In genomic region chr6:129022011-129022553, GRCh38 we compare ENCODE assay signal across 34 cellular contexts.
"Had no signal": no experiment of that assay in that cellular context is flagged by ENCODE, and none has a peak within 500 bp of the region (broad histone marks: within the 10 kb centered on the region; RNA-seq: fewer than 3 reads in every experiment).

No MANE protein-coding gene starts in this region.

- FAIRE-seq: K562 had no signal

- H3K36me3 Mint-ChIP-seq: activated CD8-positive, alpha-beta memory T cell treated with anti-CD3 and anti-CD28 coated beads, Interleukin-2, amount 10 ng/mL, durations not matched to agents 7 days and 5 days; activated naive CD4-positive, alpha-beta T cell treated with anti-CD3 and anti-CD28 coated beads, Interleukin-2, amount 50 U/mL, for 24 hours; activated naive CD8-positive, alpha-beta T cell treated with anti-CD3 and anti-CD28 coated beads, Interleukin-2, amount 10 ng/mL, durations not matched to agents 7 days and 5 days had no signal

- H3K27me3 ChIP-seq: ascending aorta, body of pancreas, breast epithelium, Peyer's patch had no signal

- H3K4me3 ChIP-seq: ascending aorta, body of pancreas, breast epithelium, K562, Peyer's patch had no signal

- H3K9me3 Mint-ChIP-seq: activated CD4-positive, alpha-beta memory T cell treated with anti-CD3 and anti-CD28 coated beads, Interleukin-2, amount 10 ng/mL, durations not matched to agents 7 days and 5 days; activated naive CD4-positive, alpha-beta T cell treated with anti-CD3 and anti-CD28 coated beads, Interleukin-2, amount 50 U/mL, for 24 hours; activated T-helper 2 cell treated with anti-CD3 and anti-CD28 coated beads, Interferon-gamma antibody, Interleukin-2, Interleukin-4, amounts not matched to agents 10 μg/mL and 5 μg/mL and 100 μg/mL, durations not matched to agents 14 hours and 24 hours and 36 hours had no signal

- H3K27ac Mint-ChIP-seq: activated B cell treated with CpG ODN at 0.5 μM for 24 hours; activated CD4-positive, alpha-beta memory T cell treated with anti-CD3 and anti-CD28 coated beads, Interleukin-2, amount 10 ng/mL, durations not matched to agents 7 days and 5 days; activated CD8-positive, alpha-beta memory T cell treated with anti-CD3 and anti-CD28 coated beads, Interleukin-2, amount 10 ng/mL, durations not matched to agents 7 days and 5 days; activated naive CD4-positive, alpha-beta T cell treated with anti-CD3 and anti-CD28 coated beads, Interleukin-2, amount 50 U/mL, for 24 hours; activated naive CD8-positive, alpha-beta T cell treated with anti-CD3 and anti-CD28 coated beads, Interleukin-2, amount 10 ng/mL, durations not matched to agents 7 days and 5 days; activated T-helper 2 cell treated with anti-CD3 and anti-CD28 coated beads, Interferon-gamma antibody, Interleukin-2, Interleukin-4, amounts not matched to agents 10 μg/mL and 5 μg/mL and 100 μg/mL, durations not matched to agents 14 hours and 24 hours and 36 hours had no signal

- H3K27ac ChIP-seq: ascending aorta, body of pancreas, breast epithelium, Peyer's patch, VCaP had no signal

- ATAC-seq: activated CD8-positive, alpha-beta memory T cell treated with anti-CD3 and anti-CD28 coated beads, Interleukin-2, amount 10 ng/mL, durations not matched to agents 7 days and 5 days; body of pancreas; K562; PC-3 had no signal

- H3K4me1 ChIP-seq: ascending aorta, body of pancreas, breast epithelium, Peyer's patch had no signal

- H3K4me1 Mint-ChIP-seq: activated B cell treated with CpG ODN at 0.5 μM for 24 hours; activated CD4-positive, alpha-beta memory T cell treated with anti-CD3 and anti-CD28 coated beads, Interleukin-2, amount 10 ng/mL, durations not matched to agents 7 days and 5 days; activated CD8-positive, alpha-beta memory T cell treated with anti-CD3 and anti-CD28 coated beads, Interleukin-2, amount 10 ng/mL, durations not matched to agents 7 days and 5 days; activated naive CD4-positive, alpha-beta T cell treated with anti-CD3 and anti-CD28 coated beads, Interleukin-2, amount 50 U/mL, for 24 hours; activated naive CD8-positive, alpha-beta T cell treated with anti-CD3 and anti-CD28 coated beads, Interleukin-2, amount 10 ng/mL, durations not matched to agents 7 days and 5 days had no signal

- H3K27me3 Mint-ChIP-seq: activated B cell treated with CpG ODN at 0.5 μM for 24 hours; activated CD4-positive, alpha-beta memory T cell treated with anti-CD3 and anti-CD28 coated beads, Interleukin-2, amount 10 ng/mL, durations not matched to agents 7 days and 5 days; activated CD8-positive, alpha-beta memory T cell treated with anti-CD3 and anti-CD28 coated beads, Interleukin-2, amount 10 ng/mL, durations not matched to agents 7 days and 5 days; activated naive CD4-positive, alpha-beta T cell treated with anti-CD3 and anti-CD28 coated beads, Interleukin-2, amount 50 U/mL, for 24 hours had no signal

- H3K9me3 ChIP-seq: ascending aorta, body of pancreas, Peyer's patch had no signal

- DNase-seq: activated B cell treated with CpG ODN at 0.5 μM for 24 hours; activated CD4-positive, alpha-beta memory T cell treated with anti-CD3 and anti-CD28 coated beads, Interleukin-2, amount 10 ng/mL, durations not matched to agents 7 days and 5 days; activated CD4-positive, alpha-beta T cell treated with anti-CD3 and anti-CD28 coated beads for 4 hours; activated CD4-positive, CD25-positive, alpha-beta regulatory T cell treated with anti-CD3 and anti-CD28 coated beads, Interleukin-2, amount 50 U/mL, for 72 hours; activated CD8-positive, alpha-beta memory T cell treated with anti-CD3 and anti-CD28 coated beads for 24 hours; activated CD8-positive, alpha-beta memory T cell treated with anti-CD3 and anti-CD28 coated beads, Interleukin-2, amount 10 ng/mL, durations not matched to agents 7 days and 5 days; activated CD8-positive, alpha-beta memory T cell treated with anti-CD3 and anti-CD28 coated beads, Interleukin-2, amount 50 U/mL, for 48 hours; activated gamma-delta T cell; activated naive CD4-positive, alpha-beta T cell treated with Interleukin-2 at 50 U/mL for 16 hours; activated naive CD8-positive, alpha-beta T cell treated with anti-CD3 and anti-CD28 coated beads, Interleukin-2, amount 10 ng/mL, durations not matched to agents 7 days and 5 days; amygdala; body of pancreas; NCI-H1105; NCI-H1417 treated with DMSO at 0.1 percent for 48 hours; NCI-H187 treated with DMSO at 0.1 percent for 48 hours; NCI-H2081; NCI-H226; NCI-H526; NCI-H748 treated with DMSO at 0.1 percent for 48 hours; NK-92 treated with Interleukin-12 subunit alpha and Interleukin-12 subunit beta, amount 100 ng/mL, for 24 hours; PC-3; Peyer's patch; RPMI8226; SHP77 treated with DMSO at 0.1 percent for 48 hours; SW 1271; T-helper 1 cell; T-helper 2 cell; T-helper 9 cell had no signal

- H3K36me3 ChIP-seq: ascending aorta, breast epithelium, Peyer's patch had no signal

- H3K4me3 Mint-ChIP-seq: activated B cell treated with CpG ODN at 0.5 μM for 24 hours; activated CD4-positive, alpha-beta memory T cell treated with anti-CD3 and anti-CD28 coated beads, Interleukin-2, amount 10 ng/mL, durations not matched to agents 7 days and 5 days; activated CD8-positive, alpha-beta memory T cell treated with anti-CD3 and anti-CD28 coated beads, Interleukin-2, amount 10 ng/mL, durations not matched to agents 7 days and 5 days; activated naive CD4-positive, alpha-beta T cell treated with anti-CD3 and anti-CD28 coated beads, Interleukin-2, amount 50 U/mL, for 24 hours; activated naive CD8-positive, alpha-beta T cell treated with anti-CD3 and anti-CD28 coated beads, Interleukin-2, amount 10 ng/mL, durations not matched to agents 7 days and 5 days had no signal
